11 cellular contexts compared by ENCODE assay signal in the genomic region with DNA sequence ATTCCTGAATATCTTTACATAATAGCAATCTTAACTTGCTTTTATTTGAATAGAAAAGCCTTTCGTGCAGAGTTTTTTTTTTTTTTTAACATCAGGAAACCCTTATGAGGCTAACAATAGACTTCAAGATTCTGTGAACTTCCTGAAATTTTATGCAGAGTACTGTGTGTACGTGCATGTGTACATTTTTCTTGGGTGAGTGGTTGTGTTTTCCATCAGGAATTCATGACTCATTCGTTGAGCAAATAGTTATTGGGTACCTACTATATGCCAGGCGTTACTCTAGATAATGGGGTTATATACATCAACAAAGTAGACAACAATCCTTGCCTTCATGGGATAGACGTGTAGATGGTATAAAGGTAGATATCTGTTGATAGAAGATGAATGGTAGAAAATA. TPM values are rescaled to one million over a fixed set of nuclear protein-coding genes. Genes with fewer than 3 reads are reported as not detected.
A peak's percentile ranks its signal among the peaks of the same experiment; 100 is the strongest.
DNase-seq lines count a peak whose midpoint lies in the region; ATAC-seq and TF ChIP-seq lines count a peak whose summit lies in the region.
"Had no signal": no experiment of that assay in that cellular context is flagged by ENCODE, and none has a peak within 500 bp of the region (broad histone marks: within the 10 kb centered on the region; RNA-seq: fewer than 3 reads in every experiment).

No MANE protein-coding gene starts in this region.

- H3K27ac Mint-ChIP-seq in stimulated activated effector memory CD8-positive, alpha-beta T cell treated with anti-CD3 and anti-CD28 coated beads, Interleukin-12 subunit alpha, Interleukin-12 subunit beta, amount 100 ng/mL, for 72 hours = no peak overlapping the region
- H3K27ac Mint-ChIP-seq: activated T-helper 2 cell treated with anti-CD3 and anti-CD28 coated beads, Interferon-gamma antibody, Interleukin-2, Interleukin-4, amounts not matched to agents 10 μg/mL and 5 μg/mL and 100 μg/mL, durations not matched to agents 14 hours and 24 hours and 36 hours had no signal

- DNase-seq in AG04449 (ENCODE audit: low read depth, low spot score) (peak; percentile 85), HS-27A (ENCODE audit: low read depth) (peak; percentile 87), astrocyte of the cerebellum (ENCODE audit: low read depth) (peak; percentile 64), left lung (no peak)
- DNase-seq in stimulated activated effector memory CD8-positive, alpha-beta T cell treated with anti-CD3 and anti-CD28 coated beads, Interleukin-12 subunit alpha, Interleukin-12 subunit beta, amount 100 ng/mL, for 72 hours (ENCODE audit: low spot score in 2 of 2) = no peak
- DNase-seq: stimulated activated CD4-positive, alpha-beta T cell treated with anti-CD3 and anti-CD28 coated beads, Interleukin-15, amount 100 ng/mL, for 24 hours had no signal

- no peak for TF ChIP-seq CTCF in AG04449 (IDR thresholded peaks at IDR 0.05; ENCODE audit: insufficient read depth, low read length, missing control alignments)
- no peak for TF ChIP-seq CTCF in astrocyte of the cerebellum (IDR thresholded peaks at IDR 0.05; ENCODE audit: low read depth, low read length, missing control alignments)
- no peak for TF ChIP-seq CTCF in left lung (IDR thresholded peaks at IDR 0.05)

- intact Hi-C loops in left lung (cut with DNase I) = no loop called here

- ATAC-seq in left lung (peak; percentile 86), HG02759 (IDR thresholded peaks at IDR 0.05; ENCODE audit: unreplicated experiment) (no peak), HG02970 (IDR thresholded peaks at IDR 0.05; ENCODE audit: low FRiP score, unreplicated experiment) (no peak), GM21526 (IDR thresholded peaks at IDR 0.05; ENCODE audit: low FRiP score, unreplicated experiment) (no peak)
- no peak for ATAC-seq in stimulated activated effector memory CD8-positive, alpha-beta T cell treated with anti-CD3 and anti-CD28 coated beads, Interleukin-12 subunit alpha, Interleukin-12 subunit beta, amount 100 ng/mL, for 72 hours

- H3K36me3 Mint-ChIP-seq in stimulated activated effector memory CD8-positive, alpha-beta T cell treated with anti-CD3 and anti-CD28 coated beads, Interleukin-12 subunit alpha, Interleukin-12 subunit beta, amount 100 ng/mL, for 72 hours = peaks cover 27% of the 10 kb centered on the region

- POLR2A ChIA-PET in AG04449 (lab: Yijun Ruan, JAX) = no interaction called here

- H3K27me3 ChIP-seq in left lung = no peaks in the 10 kb centered on the region
- H3K27me3 ChIP-seq: SJCRH30 had no signal

- CTCF ChIA-PET in AG04449 (lab: Yijun Ruan, JAX) = no interaction called here

- in situ Hi-C loops in astrocyte of the cerebellum (cut with HindIII; ENCODE audit: low sequenced_read_pairs) = no loop called here

- H3K27ac ChIP-seq in left lung = peak overlapping the region; percentile 14 to 61
- H3K27ac ChIP-seq: SJCRH30 had no signal

- H3K36me3 ChIP-seq in left lung = no peaks in the 10 kb centered on the region

- H3K9me3 ChIP-seq in left lung = peaks cover 0 to 13% of the 10 kb centered on the region in 2 donors
- H3K9me3 ChIP-seq: SJCRH30 had no signal

- H3K9me3 Mint-ChIP-seq in stimulated activated effector memory CD8-positive, alpha-beta T cell treated with anti-CD3 and anti-CD28 coated beads, Interleukin-12 subunit alpha, Interleukin-12 subunit beta, amount 100 ng/mL, for 72 hours = peaks cover 2% of the 10 kb centered on the region

- H3K4me3 Mint-ChIP-seq in stimulated activated effector memory CD8-positive, alpha-beta T cell treated with anti-CD3 and anti-CD28 coated beads, Interleukin-12 subunit alpha, Interleukin-12 subunit beta, amount 100 ng/mL, for 72 hours = no peak overlapping the region

- H3K4me1 Mint-ChIP-seq in stimulated activated effector memory CD8-positive, alpha-beta T cell treated with anti-CD3 and anti-CD28 coated beads, Interleukin-12 subunit alpha, Interleukin-12 subunit beta, amount 100 ng/mL, for 72 hours = no peaks in the 10 kb centered on the region

- no peak overlapping the region for H3K4me3 ChIP-seq in AG04449 (ENCODE audit: low read depth, low read length)
- H3K4me3 ChIP-seq in astrocyte of the cerebellum (ENCODE audit: low read depth, low read length) = no peak overlapping the region
- no peak overlapping the region for H3K4me3 ChIP-seq in left lung
- H3K4me3 ChIP-seq: SJCRH30 had no signal

- peaks cover 0 to 10% of the 10 kb centered on the region in 2 donors for H3K4me1 ChIP-seq in left lung

RNA-seq across cellular contexts. Expression of a gene that starts 59.1 kb away (rescaled TPM):
- 10 to 100 TPM; 19.2 to 30.5 TPM for total RNA-seq in left lung

Comparison
In these comparisons a context has a peak if more than half of its experiments do, and no peak if none do; other contexts are left out.
1. DNase-seq: peak in AG04449 (single experiment), HS-27A (single experiment) and astrocyte of the cerebellum (single experiment); none in left lung (0 of 2) and stimulated activated effector memory CD8-positive, alpha-beta T cell treated with anti-CD3 and anti-CD28 coated beads, Interleukin-12 subunit alpha, Interleukin-12 subunit beta, amount 100 ng/mL, for 72 hours (0 of 2).